14 cellular contexts compared by ENCODE assay signal in the genomic region with DNA sequence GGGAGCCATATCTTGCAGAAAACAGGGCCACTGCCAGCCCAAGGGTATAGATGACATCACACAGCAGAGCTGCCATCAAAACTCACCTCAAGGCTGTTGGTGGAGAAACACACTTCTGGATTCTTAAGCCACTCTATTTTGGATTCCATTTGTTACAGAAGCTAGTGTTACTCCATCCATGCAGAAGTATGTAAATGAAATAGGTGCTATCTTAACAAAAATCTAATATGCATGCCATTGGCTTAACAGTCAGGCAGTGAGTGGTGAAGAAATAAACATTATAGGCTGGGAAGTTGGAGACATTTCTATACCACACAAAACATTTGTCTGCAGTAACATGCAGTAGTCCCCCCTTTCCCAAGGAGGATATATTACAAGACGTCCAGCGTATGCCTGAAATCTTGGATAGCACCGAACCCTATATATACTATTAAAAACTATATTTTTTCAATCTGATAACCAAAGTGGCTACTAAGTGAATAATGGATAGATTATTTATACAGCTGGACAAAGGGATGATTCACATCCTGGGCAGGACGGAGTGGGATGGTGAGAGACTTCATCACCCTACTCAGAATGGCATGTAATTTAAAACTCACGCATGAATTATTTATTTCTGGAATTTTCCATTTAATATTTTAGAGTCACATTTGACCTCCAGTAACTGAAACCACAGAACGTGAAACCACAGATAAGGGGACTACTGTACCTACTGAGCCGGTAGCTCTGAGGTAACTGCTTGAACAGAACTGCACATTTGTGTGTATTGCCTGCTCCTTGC.
A peak's percentile ranks its signal among the peaks of the same experiment; 100 is the strongest.
DNase-seq lines count a peak whose midpoint lies in the region; ATAC-seq lines count a peak whose summit lies in the region.
"Had no signal": no experiment of that assay in that cellular context is flagged by ENCODE, and none has a peak within 500 bp of the region (broad histone marks: within the 10 kb centered on the region; RNA-seq: fewer than 3 reads in every experiment).

No MANE protein-coding gene starts in this region.

- H3K36me3 Mint-ChIP-seq in T-helper 17 cell (ENCODE audit: low read depth) = no peaks in the 10 kb centered on the region

- no peaks in the 10 kb centered on the region for H3K9me3 ChIP-seq in T-helper 17 cell (ENCODE audit: control insufficient read depth, low read length, poor library complexity, severe bottlenecking)
- H3K9me3 ChIP-seq: HAP-1, spleen had no signal

- ATAC-seq in HG02970 (IDR thresholded peaks at IDR 0.05; ENCODE audit: low FRiP score, unreplicated experiment) = no peak
- ATAC-seq in T-helper 17 cell = no peak
- ATAC-seq: activated T-cell treated with anti-CD3 and anti-CD28 coated beads, Interleukin-2, amount 50 U/mL, for 72 hours had no signal

- no peak overlapping the region for H3K4me3 Mint-ChIP-seq in T-helper 17 cell
- H3K4me3 Mint-ChIP-seq: activated T-cell treated with anti-CD3 and anti-CD28 coated beads, Interleukin-2, amount 50 U/mL, for 72 hours; dendritic cell treated with granulocyte-macrophage colony-stimulating factor and Interleukin-4, amounts not matched to agents 40 ng/mL and 50 ng/mL, for 4 days had no signal

- peaks cover 3% of the 10 kb centered on the region for H3K4me1 Mint-ChIP-seq in T-helper 17 cell

- no peak overlapping the region for H3K27ac Mint-ChIP-seq in T-helper 17 cell
- H3K27ac Mint-ChIP-seq: activated T-cell treated with anti-CD3 and anti-CD28 coated beads, Interleukin-2, amount 50 U/mL, for 72 hours; dendritic cell treated with granulocyte-macrophage colony-stimulating factor and Interleukin-4, amounts not matched to agents 40 ng/mL and 50 ng/mL, for 4 days had no signal

- DNase-seq in ELR (ENCODE audit: low read depth) (peak; percentile 95), RPMI7951 (ENCODE audit: low read depth) (peak; percentile 90), dermis microvascular lymphatic vessel endothelial cell (ENCODE audit: low read depth in 2 of 2) (peak; percentile 90 to 95), renal cortical epithelial cell (ENCODE audit: low read depth) (peak; percentile 60), NCI-H1436 (lab: John Stamatoyannopoulos, UW) (no peak), T-helper 17 cell (no peak)
- no peak for DNase-seq in activated T-cell treated with anti-CD3 and anti-CD28 coated beads, Interleukin-2, amount 50 U/mL, for 1 hour
- DNase-seq: activated T-cell treated with anti-CD3 and anti-CD28 coated beads, Interleukin-2, amount 50 U/mL, for 72 hours; NCI-H187; spleen; WERI-Rb-1 had no signal

- no peaks in the 10 kb centered on the region for H3K27me3 Mint-ChIP-seq in T-helper 17 cell
- H3K27me3 Mint-ChIP-seq: dendritic cell treated with granulocyte-macrophage colony-stimulating factor and Interleukin-4, amounts not matched to agents 40 ng/mL and 50 ng/mL, for 4 days had no signal

Comparison
In these comparisons a context has a peak if more than half of its experiments do, and no peak if none do; other contexts are left out.
1. DNase-seq: peak in ELR (single experiment), RPMI7951 (single experiment), dermis microvascular lymphatic vessel endothelial cell (2 of 2) and renal cortical epithelial cell (single experiment); none in NCI-H1436 (single experiment), activated T-cell treated with anti-CD3 and anti-CD28 coated beads, Interleukin-2, amount 50 U/mL, for 1 hour (single experiment) and T-helper 17 cell (0 of 3).